30 cellular contexts compared by ENCODE assay signal in genomic region chr7:140273417-140273816, GRCh38.
"Had no signal": no experiment of that assay in that cellular context is flagged by ENCODE, and none has a peak within 500 bp of the region (broad histone marks: within the 10 kb centered on the region; RNA-seq: fewer than 3 reads in every experiment).

No MANE protein-coding gene starts in this region.

- H3K4me3 ChIP-seq: cardiac muscle cell, Peyer's patch, SJSA1 had no signal

- H3K36me3 Mint-ChIP-seq: activated naive CD8-positive, alpha-beta T cell treated with anti-CD3 and anti-CD28 coated beads for 36 hours had no signal

- H3K27ac ChIP-seq: cardiac muscle cell, Peyer's patch, SJSA1 had no signal

- ATAC-seq: activated CD8-positive, alpha-beta T cell treated with anti-CD3 and anti-CD28 coated beads for 36 hours; activated T-cell treated with anti-CD3 and anti-CD28 coated beads, Interleukin-2, amount 50 U/mL, for 4 hours; PC-3 had no signal

- H3K4me1 Mint-ChIP-seq: IgD-negative memory B cell had no signal

- H3K4me1 ChIP-seq: Peyer's patch, SJSA1 had no signal

- DNase-seq: activated CD4-positive, alpha-beta T cell treated with anti-CD3 and anti-CD28 coated beads, Interleukin-2, amount 10 ng/mL, durations not matched to agents 24 days and 14 days; activated CD4-positive, alpha-beta T cell treated with anti-CD3 and anti-CD28 coated beads, Interleukin-2, amount 50 U/mL, for 4 hours; activated CD8-positive, alpha-beta T cell treated with anti-CD3 and anti-CD28 coated beads for 36 hours; activated gamma-delta T cell treated with Interleukin-2 at 50 U/mL for 16 hours; activated naive CD4-positive, alpha-beta T cell treated with anti-CD3 and anti-CD28 coated beads, Interleukin-2, amount 10 ng/mL, durations not matched to agents 7 days and 5 days; activated naive CD8-positive, alpha-beta T cell treated with anti-CD3 and anti-CD28 coated beads for 36 hours; activated T-cell treated with anti-CD3 and anti-CD28 coated beads, Interleukin-2, amount 50 U/mL, for 4 hours; amniotic stem cell; aorta; Karpas-422; KBM-7; NCI-H1105; NCI-H1417 treated with DMSO at 0.1 percent for 48 hours; NCI-H187 treated with DMSO at 0.1 percent for 48 hours; NCI-H2081; NCI-H345; NCI-H524 treated with DMSO at 0.1 percent for 48 hours; NCI-H748 treated with DMSO at 0.1 percent for 48 hours; NK-92 treated with Interleukin-12 subunit alpha and Interleukin-12 subunit beta, amount 100 ng/mL, for 24 hours; PC-3; Peyer's patch; RPMI8226; SHP77 treated with DMSO at 0.1 percent for 48 hours; SK-N-SH had no signal

- H3K27ac Mint-ChIP-seq: activated CD4-positive, alpha-beta T cell treated with anti-CD3 and anti-CD28 coated beads, Interleukin-2, amount 10 ng/mL, durations not matched to agents 24 days and 14 days; activated CD8-positive, alpha-beta T cell treated with anti-CD3 and anti-CD28 coated beads for 36 hours; activated naive CD4-positive, alpha-beta T cell treated with anti-CD3 and anti-CD28 coated beads, Interleukin-2, amount 10 ng/mL, durations not matched to agents 7 days and 5 days; activated naive CD8-positive, alpha-beta T cell treated with anti-CD3 and anti-CD28 coated beads for 36 hours; activated T-helper 1 cell treated with anti-CD3 and anti-CD28 coated beads, Interleukin-12 subunit alpha, Interleukin-12 subunit beta, Interleukin-2, Interleukin-4 antibody, amounts not matched to agents 30 ng/mL and 10 ng/mL and 1 ng/mL, durations not matched to agents 14 hours and 24 hours and 36 hours; IgD-negative memory B cell; T-helper 1 cell treated with Interleukin-12 subunit alpha and Interleukin-12 subunit beta and Interleukin-4 antibody, amounts not matched to agents 30 μg/mL and 1 μg/mL, for 36 hours; T-helper 2 cell treated with Interferon-gamma antibody and Interleukin-4, amounts not matched to agents 5 μg/mL and 100 μg/mL, for 36 hours had no signal

- H3K9ac ChIP-seq: SK-N-SH had no signal

- H3K36me3 ChIP-seq: cardiac muscle cell, Peyer's patch, SJSA1 had no signal

- H3K27me3 Mint-ChIP-seq: activated CD8-positive, alpha-beta T cell treated with anti-CD3 and anti-CD28 coated beads for 36 hours; activated naive CD8-positive, alpha-beta T cell treated with anti-CD3 and anti-CD28 coated beads for 36 hours had no signal

- H3K9me3 ChIP-seq: Peyer's patch, SJSA1, SK-N-SH had no signal

- H3K4me2 ChIP-seq: SK-N-SH had no signal

- H3K9me3 Mint-ChIP-seq: activated CD4-positive, alpha-beta T cell treated with anti-CD3 and anti-CD28 coated beads, Interleukin-2, amount 10 ng/mL, durations not matched to agents 24 days and 14 days; activated naive CD4-positive, alpha-beta T cell treated with anti-CD3 and anti-CD28 coated beads, Interleukin-2, amount 10 ng/mL, durations not matched to agents 7 days and 5 days; activated naive CD8-positive, alpha-beta T cell treated with anti-CD3 and anti-CD28 coated beads for 36 hours; activated T-cell treated with anti-CD3 and anti-CD28 coated beads, Interleukin-2, amount 50 U/mL, for 4 hours; IgD-negative memory B cell; T-helper 1 cell treated with Interleukin-12 subunit alpha and Interleukin-12 subunit beta and Interleukin-4 antibody, amounts not matched to agents 30 μg/mL and 1 μg/mL, for 36 hours had no signal

- H3K27me3 ChIP-seq: cardiac muscle cell, Peyer's patch had no signal

- H3K4me3 Mint-ChIP-seq: activated CD4-positive, alpha-beta T cell treated with anti-CD3 and anti-CD28 coated beads, Interleukin-2, amount 10 ng/mL, durations not matched to agents 24 days and 14 days; activated CD8-positive, alpha-beta T cell treated with anti-CD3 and anti-CD28 coated beads for 36 hours; activated naive CD4-positive, alpha-beta T cell treated with anti-CD3 and anti-CD28 coated beads, Interleukin-2, amount 10 ng/mL, durations not matched to agents 7 days and 5 days; activated naive CD8-positive, alpha-beta T cell treated with anti-CD3 and anti-CD28 coated beads for 36 hours; activated T-cell treated with anti-CD3 and anti-CD28 coated beads, Interleukin-2, amount 50 U/mL, for 4 hours; activated T-helper 1 cell treated with anti-CD3 and anti-CD28 coated beads, Interleukin-12 subunit alpha, Interleukin-12 subunit beta, Interleukin-2, Interleukin-4 antibody, amounts not matched to agents 30 ng/mL and 10 ng/mL and 1 ng/mL, durations not matched to agents 14 hours and 24 hours and 36 hours; IgD-negative memory B cell; T-helper 1 cell treated with Interleukin-12 subunit alpha and Interleukin-12 subunit beta and Interleukin-4 antibody, amounts not matched to agents 30 μg/mL and 1 μg/mL, for 36 hours; T-helper 2 cell treated with Interferon-gamma antibody and Interleukin-4, amounts not matched to agents 5 μg/mL and 100 μg/mL, for 36 hours had no signal
